In the genomic region with DNA sequence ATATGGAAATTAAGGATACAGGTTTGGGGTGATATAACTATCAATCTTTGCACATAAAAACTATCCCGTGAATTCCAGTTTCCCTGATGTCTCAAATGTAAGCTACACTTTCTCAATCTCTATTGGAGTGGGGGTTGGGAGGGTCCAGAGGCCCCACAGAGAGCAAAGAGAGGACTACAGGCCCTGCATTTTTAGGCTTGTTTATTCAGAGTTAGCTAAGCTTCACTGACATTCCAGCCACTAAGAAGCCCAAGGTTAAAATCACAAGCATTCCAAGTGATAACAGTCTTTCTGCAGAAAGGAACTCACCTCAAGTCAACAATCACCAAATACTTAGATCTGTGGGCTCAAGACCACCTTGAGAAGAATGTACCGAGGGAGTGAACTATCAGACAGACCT, we compare ENCODE assay signal across 1 cellular context.
TF ChIP-seq lines count a peak whose summit lies in the region.

No MANE protein-coding gene starts in this region.

TF ChIP-seq in HepG2, 621 proteins besides CTCF, POLR2A, EP300 and RAD21 (continued from another document and continues in another):
- TF ChIP-seq GTF2F1 (IDR thresholded peaks at IDR 0.05; ENCODE audit: low read length) (no peak), ZNF781 (CRISPR knock-in tag; IDR thresholded peaks at IDR 0.05; ENCODE audit: borderline replicate concordance, not compliant biosample characterization) (no peak), NR2F6 (IDR thresholded peaks at IDR 0.05) (peak; percentile 50; the same call in 1 of the 2 replicates), NR2F6 (CRISPR knock-in tag; IDR thresholded peaks at IDR 0.05) (peak; percentile 63; the same call in 1 of the 2 replicates), YY1 (IDR thresholded peaks at IDR 0.05; ENCODE audit: insufficient read depth, insufficient replicate concordance, low read depth, low read length) (no peak), KAT8 (CRISPR knock-in tag; IDR thresholded peaks at IDR 0.05) (no peak; the same call in none of the 2 replicates), ZNF468 (CRISPR knock-in tag; IDR thresholded peaks at IDR 0.05) (no peak), ARNT2 (CRISPR knock-in tag; IDR thresholded peaks at IDR 0.05; ENCODE audit: low read depth) (no peak), ZFP1 (CRISPR knock-in tag; IDR thresholded peaks at IDR 0.05) (0 out of 2 replicates have a peak, but pooled peaks have one; percentile 67), BHLHE40 (IDR thresholded peaks at IDR 0.05; ENCODE audit: low read length) (no peak), ZNF549 (CRISPR knock-in tag; IDR thresholded peaks at IDR 0.05) (no peak), SMAD1 (CRISPR knock-in tag; IDR thresholded peaks at IDR 0.05; ENCODE audit: borderline replicate concordance, low read depth) (no peak), TEAD3 (CRISPR knock-in tag; optimal IDR thresholded peaks at IDR 0.05; ENCODE audit: borderline replicate concordance) (peak; percentile 99), CAMTA2 (CRISPR knock-in tag; IDR thresholded peaks at IDR 0.05; ENCODE audit: borderline replicate concordance) (no peak), HES4 (CRISPR knock-in tag; IDR thresholded peaks at IDR 0.05; ENCODE audit: borderline replicate concordance) (no peak), HCFC1 (IDR thresholded peaks at IDR 0.05; ENCODE audit: low read depth, low read length) (no peak), MYC (CRISPR knock-in tag; IDR thresholded peaks at IDR 0.05; ENCODE audit: borderline replicate concordance) (no peak), ZNF703 (CRISPR knock-in tag; IDR thresholded peaks at IDR 0.05; ENCODE audit: borderline replicate concordance) (no peak), REPIN1 (CRISPR knock-in tag; IDR thresholded peaks at IDR 0.05; ENCODE audit: borderline replicate concordance, low read depth) (peak; percentile 53; the same call in 1 of the 2 replicates), NAIF1 (CRISPR knock-in tag; IDR thresholded peaks at IDR 0.05; ENCODE audit: borderline replicate concordance) (no peak), NFYB (CRISPR knock-in tag; IDR thresholded peaks at IDR 0.05) (no peak), ZNF180 (CRISPR knock-in tag; IDR thresholded peaks at IDR 0.05; ENCODE audit: borderline replicate concordance, low read depth) (no peak), PITX1 (CRISPR knock-in tag; IDR thresholded peaks at IDR 0.05) (peak; percentile 81), ZNF747 (CRISPR knock-in tag; IDR thresholded peaks at IDR 0.05; ENCODE audit: borderline replicate concordance) (no peak), MTA1 (CRISPR knock-in tag; IDR thresholded peaks at IDR 0.05; ENCODE audit: borderline replicate concordance) (peak; percentile 34; the same call in 1 of the 2 replicates), MED1 (CRISPR knock-in tag; IDR thresholded peaks at IDR 0.05) (peak; percentile 68), GATAD2A (CRISPR knock-in tag; IDR thresholded peaks at IDR 0.05) (peak; percentile 86), TBX3 (IDR thresholded peaks at IDR 0.05; ENCODE audit: borderline replicate concordance) (no peak), ZNF138 (CRISPR knock-in tag; IDR thresholded peaks at IDR 0.05; ENCODE audit: low read depth) (no peak), ZNF776 (CRISPR knock-in tag; IDR thresholded peaks at IDR 0.05) (no peak), ZMYM4 (CRISPR knock-in tag; IDR thresholded peaks at IDR 0.05) (peak; percentile 61), ZBTB20 (CRISPR knock-in tag; IDR thresholded peaks at IDR 0.05; ENCODE audit: borderline replicate concordance, low read depth) (no peak), MIER2 (CRISPR knock-in tag; IDR thresholded peaks at IDR 0.05) (peak; percentile 30; the same call in 1 of the 2 replicates), ZNF251 (CRISPR knock-in tag; IDR thresholded peaks at IDR 0.05) (no peak), ZMYM3 (CRISPR knock-in tag; IDR thresholded peaks at IDR 0.05) (no peak), RNF2 (conservative IDR thresholded peaks at IDR 0.05; ENCODE audit: low read depth) (no peak), ZNF17 (CRISPR knock-in tag; IDR thresholded peaks at IDR 0.05) (no peak), ZFP82 (CRISPR knock-in tag; IDR thresholded peaks at IDR 0.05; ENCODE audit: borderline replicate concordance) (no peak), HNF4A (CRISPR knock-in tag; IDR thresholded peaks at IDR 0.05) (peak; percentile 83), EZH2 (conservative IDR thresholded peaks at IDR 0.05; ENCODE audit: low read depth, low read length) (no peak), NR2C2 (CRISPR knock-in tag; IDR thresholded peaks at IDR 0.05; ENCODE audit: borderline replicate concordance) (no peak), ZBTB38 (CRISPR knock-in tag; IDR thresholded peaks at IDR 0.05) (no peak), CBX5 (CRISPR knock-in tag; IDR thresholded peaks at IDR 0.05; ENCODE audit: borderline replicate concordance) (no peak)
- TF ChIP-seq, protein P1, sequence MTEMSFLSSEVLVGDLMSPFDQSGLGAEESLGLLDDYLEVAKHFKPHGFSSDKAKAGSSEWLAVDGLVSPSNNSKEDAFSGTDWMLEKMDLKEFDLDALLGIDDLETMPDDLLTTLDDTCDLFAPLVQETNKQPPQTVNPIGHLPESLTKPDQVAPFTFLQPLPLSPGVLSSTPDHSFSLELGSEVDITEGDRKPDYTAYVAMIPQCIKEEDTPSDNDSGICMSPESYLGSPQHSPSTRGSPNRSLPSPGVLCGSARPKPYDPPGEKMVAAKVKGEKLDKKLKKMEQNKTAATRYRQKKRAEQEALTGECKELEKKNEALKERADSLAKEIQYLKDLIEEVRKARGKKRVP (CRISPR knock-in tag; IDR thresholded peaks at IDR 0.05): no peak
- TF ChIP-seq, protein P2, sequence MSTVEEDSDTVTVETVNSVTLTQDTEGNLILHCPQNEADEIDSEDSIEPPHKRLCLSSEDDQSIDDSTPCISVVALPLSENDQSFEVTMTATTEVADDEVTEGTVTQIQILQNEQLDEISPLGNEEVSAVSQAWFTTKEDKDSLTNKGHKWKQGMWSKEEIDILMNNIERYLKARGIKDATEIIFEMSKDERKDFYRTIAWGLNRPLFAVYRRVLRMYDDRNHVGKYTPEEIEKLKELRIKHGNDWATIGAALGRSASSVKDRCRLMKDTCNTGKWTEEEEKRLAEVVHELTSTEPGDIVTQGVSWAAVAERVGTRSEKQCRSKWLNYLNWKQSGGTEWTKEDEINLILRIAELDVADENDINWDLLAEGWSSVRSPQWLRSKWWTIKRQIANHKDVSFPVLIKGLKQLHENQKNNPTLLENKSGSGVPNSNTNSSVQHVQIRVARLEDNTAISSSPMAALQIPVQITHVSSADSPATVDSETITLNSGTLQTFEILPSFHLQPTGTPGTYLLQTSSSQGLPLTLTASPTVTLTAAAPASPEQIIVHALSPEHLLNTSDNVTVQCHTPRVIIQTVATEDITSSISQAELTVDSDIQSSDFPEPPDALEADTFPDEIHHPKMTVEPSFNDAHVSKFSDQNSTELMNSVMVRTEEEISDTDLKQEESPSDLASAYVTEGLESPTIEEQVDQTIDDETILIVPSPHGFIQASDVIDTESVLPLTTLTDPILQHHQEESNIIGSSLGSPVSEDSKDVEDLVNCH (CRISPR knock-in tag; IDR thresholded peaks at IDR 0.05): no peak
- TF ChIP-seq, protein P3, sequence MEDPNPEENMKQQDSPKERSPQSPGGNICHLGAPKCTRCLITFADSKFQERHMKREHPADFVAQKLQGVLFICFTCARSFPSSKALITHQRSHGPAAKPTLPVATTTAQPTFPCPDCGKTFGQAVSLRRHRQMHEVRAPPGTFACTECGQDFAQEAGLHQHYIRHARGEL (CRISPR knock-in tag; IDR thresholded peaks at IDR 0.05): no peak
- TF ChIP-seq, protein P4, sequence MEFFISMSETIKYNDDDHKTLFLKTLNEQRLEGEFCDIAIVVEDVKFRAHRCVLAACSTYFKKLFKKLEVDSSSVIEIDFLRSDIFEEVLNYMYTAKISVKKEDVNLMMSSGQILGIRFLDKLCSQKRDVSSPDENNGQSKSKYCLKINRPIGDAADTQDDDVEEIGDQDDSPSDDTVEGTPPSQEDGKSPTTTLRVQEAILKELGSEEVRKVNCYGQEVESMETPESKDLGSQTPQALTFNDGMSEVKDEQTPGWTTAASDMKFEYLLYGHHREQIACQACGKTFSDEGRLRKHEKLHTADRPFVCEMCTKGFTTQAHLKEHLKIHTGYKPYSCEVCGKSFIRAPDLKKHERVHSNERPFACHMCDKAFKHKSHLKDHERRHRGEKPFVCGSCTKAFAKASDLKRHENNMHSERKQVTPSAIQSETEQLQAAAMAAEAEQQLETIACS (CRISPR knock-in tag; IDR thresholded peaks at IDR 0.05): no peak
- TF ChIP-seq, protein P5, sequence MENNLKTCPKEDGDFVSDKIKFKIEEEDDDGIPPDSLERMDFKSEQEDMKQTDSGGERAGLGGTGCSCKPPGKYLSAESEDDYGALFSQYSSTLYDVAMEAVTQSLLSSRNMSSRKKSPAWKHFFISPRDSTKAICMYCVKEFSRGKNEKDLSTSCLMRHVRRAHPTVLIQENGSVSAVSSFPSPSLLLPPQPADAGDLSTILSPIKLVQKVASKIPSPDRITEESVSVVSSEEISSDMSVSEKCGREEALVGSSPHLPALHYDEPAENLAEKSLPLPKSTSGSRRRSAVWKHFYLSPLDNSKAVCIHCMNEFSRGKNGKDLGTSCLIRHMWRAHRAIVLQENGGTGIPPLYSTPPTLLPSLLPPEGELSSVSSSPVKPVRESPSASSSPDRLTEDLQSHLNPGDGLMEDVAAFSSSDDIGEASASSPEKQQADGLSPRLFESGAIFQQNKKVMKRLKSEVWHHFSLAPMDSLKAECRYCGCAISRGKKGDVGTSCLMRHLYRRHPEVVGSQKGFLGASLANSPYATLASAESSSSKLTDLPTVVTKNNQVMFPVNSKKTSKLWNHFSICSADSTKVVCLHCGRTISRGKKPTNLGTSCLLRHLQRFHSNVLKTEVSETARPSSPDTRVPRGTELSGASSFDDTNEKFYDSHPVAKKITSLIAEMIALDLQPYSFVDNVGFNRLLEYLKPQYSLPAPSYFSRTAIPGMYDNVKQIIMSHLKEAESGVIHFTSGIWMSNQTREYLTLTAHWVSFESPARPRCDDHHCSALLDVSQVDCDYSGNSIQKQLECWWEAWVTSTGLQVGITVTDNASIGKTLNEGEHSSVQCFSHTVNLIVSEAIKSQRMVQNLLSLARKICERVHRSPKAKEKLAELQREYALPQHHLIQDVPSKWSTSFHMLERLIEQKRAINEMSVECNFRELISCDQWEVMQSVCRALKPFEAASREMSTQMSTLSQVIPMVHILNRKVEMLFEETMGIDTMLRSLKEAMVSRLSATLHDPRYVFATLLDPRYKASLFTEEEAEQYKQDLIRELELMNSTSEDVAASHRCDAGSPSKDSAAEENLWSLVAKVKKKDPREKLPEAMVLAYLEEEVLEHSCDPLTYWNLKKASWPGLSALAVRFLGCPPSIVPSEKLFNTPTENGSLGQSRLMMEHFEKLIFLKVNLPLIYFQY (CRISPR knock-in tag; IDR thresholded peaks at IDR 0.05; ENCODE audit: borderline replicate concordance): no peak
- TF ChIP-seq, protein P6, sequence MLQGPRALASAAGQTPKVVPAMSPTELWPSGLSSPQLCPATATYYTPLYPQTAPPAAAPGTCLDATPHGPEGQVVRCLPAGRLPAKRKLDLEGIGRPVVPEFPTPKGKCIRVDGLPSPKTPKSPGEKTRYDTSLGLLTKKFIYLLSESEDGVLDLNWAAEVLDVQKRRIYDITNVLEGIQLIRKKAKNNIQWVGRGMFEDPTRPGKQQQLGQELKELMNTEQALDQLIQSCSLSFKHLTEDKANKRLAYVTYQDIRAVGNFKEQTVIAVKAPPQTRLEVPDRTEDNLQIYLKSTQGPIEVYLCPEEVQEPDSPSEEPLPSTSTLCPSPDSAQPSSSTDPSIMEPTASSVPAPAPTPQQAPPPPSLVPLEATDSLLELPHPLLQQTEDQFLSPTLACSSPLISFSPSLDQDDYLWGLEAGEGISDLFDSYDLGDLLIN (CRISPR knock-in tag; IDR thresholded peaks at IDR 0.05; ENCODE audit: borderline replicate concordance): no peak
- TF ChIP-seq, protein P7, sequence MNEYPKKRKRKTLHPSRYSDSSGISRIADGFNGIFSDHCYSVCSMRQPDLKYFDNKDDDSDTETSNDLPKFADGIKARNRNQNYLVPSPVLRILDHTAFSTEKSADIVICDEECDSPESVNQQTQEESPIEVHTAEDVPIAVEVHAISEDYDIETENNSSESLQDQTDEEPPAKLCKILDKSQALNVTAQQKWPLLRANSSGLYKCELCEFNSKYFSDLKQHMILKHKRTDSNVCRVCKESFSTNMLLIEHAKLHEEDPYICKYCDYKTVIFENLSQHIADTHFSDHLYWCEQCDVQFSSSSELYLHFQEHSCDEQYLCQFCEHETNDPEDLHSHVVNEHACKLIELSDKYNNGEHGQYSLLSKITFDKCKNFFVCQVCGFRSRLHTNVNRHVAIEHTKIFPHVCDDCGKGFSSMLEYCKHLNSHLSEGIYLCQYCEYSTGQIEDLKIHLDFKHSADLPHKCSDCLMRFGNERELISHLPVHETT (CRISPR knock-in tag; conservative IDR thresholded peaks at IDR 0.05): 0 out of 2 replicates have a peak, but pooled peaks have one; percentile 35
- TF ChIP-seq, protein P8, sequence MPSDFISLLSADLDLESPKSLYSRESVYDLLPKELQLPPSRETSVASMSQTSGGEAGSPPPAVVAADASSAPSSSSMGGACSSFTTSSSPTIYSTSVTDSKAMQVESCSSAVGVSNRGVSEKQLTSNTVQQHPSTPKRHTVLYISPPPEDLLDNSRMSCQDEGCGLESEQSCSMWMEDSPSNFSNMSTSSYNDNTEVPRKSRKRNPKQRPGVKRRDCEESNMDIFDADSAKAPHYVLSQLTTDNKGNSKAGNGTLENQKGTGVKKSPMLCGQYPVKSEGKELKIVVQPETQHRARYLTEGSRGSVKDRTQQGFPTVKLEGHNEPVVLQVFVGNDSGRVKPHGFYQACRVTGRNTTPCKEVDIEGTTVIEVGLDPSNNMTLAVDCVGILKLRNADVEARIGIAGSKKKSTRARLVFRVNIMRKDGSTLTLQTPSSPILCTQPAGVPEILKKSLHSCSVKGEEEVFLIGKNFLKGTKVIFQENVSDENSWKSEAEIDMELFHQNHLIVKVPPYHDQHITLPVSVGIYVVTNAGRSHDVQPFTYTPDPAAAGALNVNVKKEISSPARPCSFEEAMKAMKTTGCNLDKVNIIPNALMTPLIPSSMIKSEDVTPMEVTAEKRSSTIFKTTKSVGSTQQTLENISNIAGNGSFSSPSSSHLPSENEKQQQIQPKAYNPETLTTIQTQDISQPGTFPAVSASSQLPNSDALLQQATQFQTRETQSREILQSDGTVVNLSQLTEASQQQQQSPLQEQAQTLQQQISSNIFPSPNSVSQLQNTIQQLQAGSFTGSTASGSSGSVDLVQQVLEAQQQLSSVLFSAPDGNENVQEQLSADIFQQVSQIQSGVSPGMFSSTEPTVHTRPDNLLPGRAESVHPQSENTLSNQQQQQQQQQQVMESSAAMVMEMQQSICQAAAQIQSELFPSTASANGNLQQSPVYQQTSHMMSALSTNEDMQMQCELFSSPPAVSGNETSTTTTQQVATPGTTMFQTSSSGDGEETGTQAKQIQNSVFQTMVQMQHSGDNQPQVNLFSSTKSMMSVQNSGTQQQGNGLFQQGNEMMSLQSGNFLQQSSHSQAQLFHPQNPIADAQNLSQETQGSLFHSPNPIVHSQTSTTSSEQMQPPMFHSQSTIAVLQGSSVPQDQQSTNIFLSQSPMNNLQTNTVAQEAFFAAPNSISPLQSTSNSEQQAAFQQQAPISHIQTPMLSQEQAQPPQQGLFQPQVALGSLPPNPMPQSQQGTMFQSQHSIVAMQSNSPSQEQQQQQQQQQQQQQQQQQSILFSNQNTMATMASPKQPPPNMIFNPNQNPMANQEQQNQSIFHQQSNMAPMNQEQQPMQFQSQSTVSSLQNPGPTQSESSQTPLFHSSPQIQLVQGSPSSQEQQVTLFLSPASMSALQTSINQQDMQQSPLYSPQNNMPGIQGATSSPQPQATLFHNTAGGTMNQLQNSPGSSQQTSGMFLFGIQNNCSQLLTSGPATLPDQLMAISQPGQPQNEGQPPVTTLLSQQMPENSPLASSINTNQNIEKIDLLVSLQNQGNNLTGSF (CRISPR knock-in tag; IDR thresholded peaks at IDR 0.05): no peak
